8 cellular contexts compared by ENCODE assay signal in genomic region chr12:12562585-12563245, GRCh38. TPM values are rescaled to one million over a fixed set of nuclear protein-coding genes. Genes with fewer than 3 reads are reported as not detected.
DNase-seq lines count a peak whose midpoint lies in the region; ATAC-seq and TF ChIP-seq lines count a peak whose summit lies in the region.

DUSP16 (minus strand) TSS chr12:12562863; CDS start chr12:12521098, 41,765 bp downstream.

- H3K4me1 ChIP-seq in left ventricle myocardium inferior: peaks cover 34% of the 10 kb centered on the region

- H3K9me3 ChIP-seq in T-helper 17 cell (ENCODE audit: control insufficient read depth, low read length, poor library complexity, severe bottlenecking): no peaks in the 10 kb centered on the region
- H3K9me3 ChIP-seq in left ventricle myocardium inferior (replicated peaks): peaks cover 9% of the 10 kb centered on the region

- DNase-seq in GM13976 (ENCODE audit: low spot score): peak; percentile 91
- peak; percentile 92 for DNase-seq in NCI-H1436 (lab: John Stamatoyannopoulos, UW)
- DNase-seq in T-helper 17 cell: peak; percentile 61 to 74 (median 67)
- DNase-seq in amygdala (lab: John Stamatoyannopoulos, UW): peak in 55 of 56 donors; percentile 29 to 95 (median 87)
- DNase-seq in left ventricle myocardium inferior: peak; percentile 92
- DNase-seq in posterior vena cava (ENCODE audit: low spot score): peak; percentile 96
- peak; percentile 92 for DNase-seq in ureter (ENCODE audit: low spot score)

- ATAC-seq in HG02798 (IDR thresholded peaks at IDR 0.05; ENCODE audit: poor library complexity, unreplicated experiment) (peak; percentile 87), T-helper 17 cell (peak; percentile 77)

- H3K36me3 Mint-ChIP-seq in T-helper 17 cell (ENCODE audit: low read depth): peaks cover 14% of the 10 kb centered on the region

- H3K27me3 Mint-ChIP-seq in T-helper 17 cell: no peaks in the 10 kb centered on the region

- in situ Hi-C loops in GM13976 (cut with MboI; ENCODE audit: low sequenced_read_pairs, unreplicated experiment): no loop called here

- peak within 1 kb of the TSS; percentile 91 for H3K4me3 Mint-ChIP-seq in T-helper 17 cell

- H3K27me3 ChIP-seq in left ventricle myocardium inferior (ENCODE audit: low read depth): no peaks in the 10 kb centered on the region

- H3K4me3 ChIP-seq in left ventricle myocardium inferior: peak within 1 kb of the TSS; percentile 70

- peak within 1 kb of the TSS; percentile 100 for H3K27ac ChIP-seq in left ventricle myocardium inferior (replicated peaks)

- H3K27ac Mint-ChIP-seq in T-helper 17 cell: peak within 1 kb of the TSS; percentile 97

- intact Hi-C loops in left ventricle myocardium inferior (cut with micrococcal nuclease) (loop anchor here (5.0 to 10.0 kb wide), 2 partner anchors 152 to 185 kb away; partner anchors contain the start of gene CDKN1B), posterior vena cava (cut with DNase I) (loop anchor here (10.0 kb wide), 1 partner anchor 188 kb away; no protein-coding TSS in a partner anchor)

- TF ChIP-seq CTCF in GM13976 (IDR thresholded peaks at IDR 0.05; ENCODE audit: borderline replicate concordance, control extremely low read depth, extremely low read depth, insufficient read depth, missing control alignments): no peak
- TF ChIP-seq CTCF in left ventricle myocardium inferior (IDR thresholded peaks at IDR 0.05; ENCODE audit: borderline replicate concordance): peak; percentile 46

- H3K4me1 Mint-ChIP-seq in T-helper 17 cell: peaks cover 25% of the 10 kb centered on the region

- no peaks in the 10 kb centered on the region for H3K36me3 ChIP-seq in left ventricle myocardium inferior

RNA-seq across cellular contexts. Expression of gene DUSP16, which starts in this region (rescaled TPM):
- total RNA-seq in T-helper 17 cell (10 to 100 TPM; 81.1 to 94.8 TPM), left ventricle myocardium inferior (16.4 TPM), posterior vena cava (10 to 100 TPM; 14.8 to 19.5 TPM), ureter (77.0 TPM)

Comparison
In these comparisons a context has a peak if more than half of its experiments do, and no peak if none do; other contexts are left out.
1. Peak in every context shown above with its lines: DNase-seq, ATAC-seq, H3K4me3 ChIP-seq and H3K27ac ChIP-seq.